In the genomic region with DNA sequence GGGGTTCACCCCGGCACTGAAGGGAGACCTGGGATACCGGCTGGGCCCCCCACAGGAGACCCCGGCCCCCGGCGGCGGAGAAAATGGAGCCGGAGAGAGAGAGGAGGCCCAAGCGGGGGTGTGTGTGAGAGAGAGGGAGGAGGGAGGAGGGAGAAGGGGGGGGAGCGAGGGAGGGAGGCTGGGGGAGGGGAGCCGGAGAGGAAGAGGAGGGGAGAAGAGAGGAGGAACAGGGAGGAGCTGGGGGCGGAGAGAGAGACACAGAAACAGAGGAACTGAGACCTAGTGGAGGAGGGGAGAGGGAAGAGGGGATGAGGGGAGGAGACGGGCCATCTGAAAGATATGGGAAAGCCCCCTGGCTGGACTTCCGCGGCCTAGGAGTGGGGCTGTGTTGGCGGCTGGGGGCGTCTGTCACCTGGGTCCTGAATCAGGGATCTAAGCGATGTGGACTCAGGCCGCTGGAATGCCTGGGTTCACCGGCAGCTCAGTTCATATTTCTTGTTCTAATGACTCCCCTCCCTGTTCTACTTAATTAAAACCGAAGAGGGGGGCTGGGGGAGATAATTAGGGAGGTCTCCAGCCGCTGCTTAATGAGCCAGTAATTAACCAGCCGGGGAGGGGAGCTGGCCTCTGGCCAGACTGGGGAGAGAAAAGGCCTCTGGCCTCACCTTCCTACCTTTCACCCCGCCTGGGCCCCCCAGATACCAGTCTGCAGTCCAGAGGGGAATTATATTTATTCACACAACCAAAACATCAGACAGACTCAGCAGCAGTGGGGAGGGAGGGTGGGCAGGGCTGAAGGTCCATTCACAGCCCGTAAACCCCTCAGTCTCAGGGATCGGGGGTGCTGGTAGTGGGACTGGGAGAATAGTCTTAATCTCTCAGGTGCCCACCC, we compare ENCODE assay signal across 8 cellular contexts. TPM values are rescaled to one million over a fixed set of nuclear protein-coding genes. Genes with fewer than 3 reads are reported as not detected.
DNase-seq lines count a peak whose midpoint lies in the region; ATAC-seq and TF ChIP-seq lines count a peak whose summit lies in the region.

A gene with protein sequence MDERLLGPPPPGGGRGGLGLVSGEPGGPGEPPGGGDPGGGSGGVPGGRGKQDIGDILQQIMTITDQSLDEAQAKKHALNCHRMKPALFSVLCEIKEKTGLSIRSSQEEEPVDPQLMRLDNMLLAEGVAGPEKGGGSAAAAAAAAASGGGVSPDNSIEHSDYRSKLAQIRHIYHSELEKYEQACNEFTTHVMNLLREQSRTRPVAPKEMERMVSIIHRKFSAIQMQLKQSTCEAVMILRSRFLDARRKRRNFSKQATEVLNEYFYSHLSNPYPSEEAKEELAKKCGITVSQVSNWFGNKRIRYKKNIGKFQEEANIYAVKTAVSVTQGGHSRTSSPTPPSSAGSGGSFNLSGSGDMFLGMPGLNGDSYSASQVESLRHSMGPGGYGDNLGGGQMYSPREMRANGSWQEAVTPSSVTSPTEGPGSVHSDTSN (minus strand): TSS at position 149 of the 892 bp plus-strand sequence. CDS start 287 bp downstream, outside the sequence.

- peak within 1 kb of the TSS; percentile 99 for H3K27ac ChIP-seq in angular gyrus (ENCODE audit: low read depth, low read length)
- peak within 1 kb of the TSS; percentile 91 for H3K27ac ChIP-seq in psoas muscle

- peak within 1 kb of the TSS; percentile 77 for H3K4me3 ChIP-seq in psoas muscle

- peaks cover 20% of the 10 kb centered on the region for H3K4me1 ChIP-seq in psoas muscle

- no peaks in the 10 kb centered on the region for H3K9me3 ChIP-seq in psoas muscle

- DNase-seq in G401 (ENCODE audit: low spot score) (peak; percentile 97), NCI-H1694 (lab: John Stamatoyannopoulos, UW) (peak; percentile 58), T-helper 2 cell (peak; percentile 49 to 95 (median 67)), left ventricle myocardium superior (peak; percentile 90), psoas muscle (peak; percentile 89 to 95), ureter (ENCODE audit: low spot score) (peak; percentile 96)

- ATAC-seq in HG02623 (IDR thresholded peaks at IDR 0.05; ENCODE audit: unreplicated experiment) (peak; percentile 60), left ventricle myocardium superior (peak; percentile 80), psoas muscle (peak; percentile 76 to 82 (median 78))

- peaks cover 0 to 21% of the 10 kb centered on the region in 2 donors for H3K36me3 ChIP-seq in psoas muscle (ENCODE audit: insufficient read depth in 1 of 2, low read depth in 1 of 2)

- intact Hi-C loops in left ventricle myocardium superior (cut with micrococcal nuclease) (no loop called here), psoas muscle (cut with DNase I) (loop anchor here in 1 of 2 donors (10.0 kb wide), 1 partner anchor 1005 kb away; the partner anchor contains the start of gene COL11A2)

- TF ChIP-seq CTCF in psoas muscle (IDR thresholded peaks at IDR 0.05): no peak

- in situ Hi-C loops in G401 (cut with HindIII; ENCODE audit: low sequenced_read_pairs): no loop called here

- 7 to 9% (median 8%) methylated on average over 17 to 25 of the region's 25 CpGs for WGBS in psoas muscle, 3 donors

- no peaks in the 10 kb centered on the region for H3K27me3 ChIP-seq in psoas muscle (ENCODE audit: insufficient read depth in 3 of 3, low read length in 2 of 3)

RNA-seq across cellular contexts. Expression of the gene that starts here (rescaled TPM):
- total RNA-seq in G401 (2014; rRNA removed; shearing (Covaris generic)): 109 and 123 TPM in 2 replicates
- total RNA-seq in left ventricle myocardium superior (46.5 TPM), psoas muscle (10 to 100 TPM; 36.1 to 46.7 (median 37.5) TPM), ureter (103 TPM)
- polyA plus RNA-seq in psoas muscle: 10 to 100 TPM; 20.4 to 27.4 (median 22.1) TPM

Comparison
In these comparisons a context has a peak if more than half of its experiments do, and no peak if none do; other contexts are left out.
1. Peak in every context shown above with its lines: DNase-seq, ATAC-seq, H3K4me3 ChIP-seq and H3K27ac ChIP-seq.